Comparison of ENCODE assay signal across 1 cellular context in genomic region chr19:45643024-45643926, GRCh38.
TF ChIP-seq lines count a peak whose summit lies in the region.

No MANE protein-coding gene starts in this region.

TF ChIP-seq in K562, 482 proteins besides CTCF, POLR2A, EP300 and RAD21 (continued from another document):
- TF ChIP-seq AFF4 (CRISPR knock-in tag; IDR thresholded peaks at IDR 0.05) (no peak; the same call in 1 of the 2 replicates), CEBPG (CRISPR knock-in tag; IDR thresholded peaks at IDR 0.05) (no peak), CEBPG (tag; conservative IDR thresholded peaks at IDR 0.05 in 1 of 2, IDR thresholded peaks at IDR 0.05 in 1 of 2) (no peak)
